8 cellular contexts compared by ENCODE assay signal in the genomic region with DNA sequence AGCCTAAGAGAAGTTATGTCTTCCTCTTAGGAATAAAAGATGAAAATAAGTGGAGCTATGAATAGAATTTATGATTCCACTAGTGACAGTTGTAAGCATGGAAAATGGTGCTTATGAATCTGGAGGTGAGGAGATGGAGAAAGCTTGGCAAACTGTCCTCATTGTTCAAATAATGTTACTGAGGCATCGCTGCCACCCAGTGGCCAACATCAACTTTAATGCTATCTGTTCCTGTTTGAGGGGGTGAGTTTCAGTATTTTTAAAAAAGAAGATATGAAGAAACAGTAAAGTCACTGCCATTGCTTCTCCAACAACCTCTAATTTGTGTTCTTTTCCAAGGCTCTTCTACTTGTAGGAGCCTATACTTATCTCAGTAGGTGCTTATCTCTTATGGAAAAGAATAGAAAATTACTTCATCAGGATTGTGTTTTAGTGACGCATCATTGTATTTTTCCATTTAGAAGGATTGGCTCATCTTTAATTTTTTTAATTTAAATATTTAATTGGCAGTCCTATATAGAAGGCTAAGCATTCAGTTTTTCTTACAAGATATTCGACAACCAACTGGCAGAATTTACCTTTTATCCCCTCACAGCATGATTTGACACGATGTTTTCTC.
DNase-seq lines count a peak whose midpoint lies in the region; ATAC-seq and TF ChIP-seq lines count a peak whose summit lies in the region.

No MANE protein-coding gene starts in this region.

- H3K36me3 ChIP-seq in KMS-11 (ENCODE audit: insufficient read depth) (no peaks in the 10 kb centered on the region), RWPE2 (ENCODE audit: low read depth) (no peaks in the 10 kb centered on the region), mammary epithelial cell (ENCODE audit: insufficient read depth, low read length) (no peaks in the 10 kb centered on the region)

- 63% methylated on average over 4 of the region's 4 CpGs for WGBS in mammary epithelial cell (ENCODE audit: low coverage, missing lambda C conversion rate)

- intact Hi-C loops in mammary epithelial cell (cut with micrococcal nuclease), result loop anchor here (1.0 kb wide), 1 partner anchor 100 kb away; no protein-coding TSS in a partner anchor
- intact Hi-C loops in left colon (cut with DNase I, micrococcal nuclease), result no loop called here

- H3K27ac ChIP-seq in KMS-11, result no peak overlapping the region
- H3K27ac ChIP-seq in RWPE2 (ENCODE audit: poor library complexity, severe bottlenecking), result no peak overlapping the region
- H3K27ac ChIP-seq in mammary epithelial cell (ENCODE audit: insufficient read depth, low read depth, low read length), result no peak overlapping the region

- TF ChIP-seq CTCF in KMS-11 (conservative IDR thresholded peaks at IDR 0.05; ENCODE audit: low read depth, low read length) (peak; percentile 58), RWPE2 (IDR thresholded peaks at IDR 0.05; ENCODE audit: poor library complexity, severe bottlenecking) (peak; percentile 72), mammary epithelial cell (conservative IDR thresholded peaks at IDR 0.05 in 1 of 2, IDR thresholded peaks at IDR 0.05 in 1 of 2; ENCODE audit: extremely low read depth in 1 of 2, insufficient read depth in 1 of 2, low read depth in 1 of 2, low read length in 2 of 2) (peak; percentile 47 to 58)

- no TSS peak for BruUV-seq in mammary epithelial cell (replicated peaks; lab: Mats Ljungman, UMichigan)

- ATAC-seq in GM21367 (IDR thresholded peaks at IDR 0.05; ENCODE audit: unreplicated experiment), result peak; percentile 81
- peak; percentile 69 for ATAC-seq in RWPE2 (ENCODE audit: low read depth)
- peak; percentile 54 for ATAC-seq in left colon

- dilution Hi-C loops in mammary epithelial cell (cut with HindIII; ENCODE audit: low sequenced_read_pairs), result no loop called here

- in situ Hi-C loops in mammary epithelial cell (cut with MboI; ENCODE audit: low sequenced_read_pairs in 2 of 2), result no loop called here

- no peaks in the 10 kb centered on the region for H3K9me3 ChIP-seq in RWPE2 (ENCODE audit: severe bottlenecking)
- H3K9me3 ChIP-seq in mammary epithelial cell (replicated peaks; ENCODE audit: insufficient read depth, low read length), result no peaks in the 10 kb centered on the region

- H3K9ac ChIP-seq in KMS-11, result no peak overlapping the region
- H3K9ac ChIP-seq in mammary epithelial cell (ENCODE audit: insufficient read depth, low read length), result no peak overlapping the region

- H3K79me2 ChIP-seq in KMS-11 (ENCODE audit: insufficient read depth, low read depth) (no peaks in the 10 kb centered on the region), mammary epithelial cell (ENCODE audit: insufficient read depth, low read length) (no peaks in the 10 kb centered on the region)

- H4K20me1 ChIP-seq in KMS-11 (ENCODE audit: insufficient read depth) (no peaks in the 10 kb centered on the region), mammary epithelial cell (ENCODE audit: insufficient read depth, low read length) (no peaks in the 10 kb centered on the region)

- H3K4me2 ChIP-seq in KMS-11 (no peak overlapping the region), mammary epithelial cell (ENCODE audit: insufficient read depth, low read depth, low read length) (no peak overlapping the region)

- CTCF ChIA-PET in mammary epithelial cell (lab: Charles Lee; ENCODE audit: low non-redundant PET), result interaction anchor here (0.6 kb wide), 1 partner anchor 548 kb away, joined by 4 read pairs; no protein-coding TSS in a partner anchor

- no peaks in the 10 kb centered on the region for H3K4me1 ChIP-seq in KMS-11 (ENCODE audit: low read depth, poor library complexity, severe bottlenecking)
- H3K4me1 ChIP-seq in RWPE2 (ENCODE audit: insufficient read depth, poor library complexity, severe bottlenecking), result no peaks in the 10 kb centered on the region
- no peaks in the 10 kb centered on the region for H3K4me1 ChIP-seq in mammary epithelial cell (ENCODE audit: insufficient read depth, low read length)

- H3K4me3 ChIP-seq in KMS-11 (IDR thresholded peaks at IDR 0.05; ENCODE audit: insufficient read depth, low read depth, low read length), result no peak overlapping the region
- H3K4me3 ChIP-seq in RWPE2 (ENCODE audit: severe bottlenecking), result no peak overlapping the region
- no peak overlapping the region for H3K4me3 ChIP-seq in mammary epithelial cell (replicated peaks in 1 of 3; ENCODE audit: insufficient read depth in 1 of 3, low read depth in 2 of 3, low read length in 3 of 3)

- H2AFZ ChIP-seq in KMS-11 (ENCODE audit: low read depth) (no peak overlapping the region), mammary epithelial cell (ENCODE audit: low read depth, low read length) (no peak overlapping the region)

- DNase-seq in DMS53 treated with DMSO at 0.1 percent for 48 hours (lab: John Stamatoyannopoulos, UW; ENCODE audit: unreplicated experiment) (peak; percentile 36), RWPE2 (ENCODE audit: low spot score) (no peak), mammary epithelial cell (peak; percentile 20), left colon (peak in 1 of 2 donors; percentile 52), superior temporal gyrus (ENCODE audit: extremely low spot score) (peak; percentile 90)
- DNase-seq in stimulated activated naive CD4-positive, alpha-beta T cell treated with Interleukin-2 at 50 U/mL for 16 hours (lab: John Stamatoyannopoulos, UW), result no peak

- H3K27me3 ChIP-seq in KMS-11 (ENCODE audit: insufficient read depth, low read depth) (no peaks in the 10 kb centered on the region), RWPE2 (ENCODE audit: insufficient read depth, poor library complexity, severe bottlenecking) (no peaks in the 10 kb centered on the region), mammary epithelial cell (ENCODE audit: insufficient read depth, low read length) (peaks cover 2% of the 10 kb centered on the region)

Comparison
In these comparisons a context has a peak if more than half of its experiments do, and no peak if none do; other contexts are left out.
1. DNase-seq: peak in DMS53 treated with DMSO at 0.1 percent for 48 hours (single experiment), mammary epithelial cell (single experiment) and superior temporal gyrus (single experiment); none in RWPE2 (single experiment) and stimulated activated naive CD4-positive, alpha-beta T cell treated with Interleukin-2 at 50 U/mL for 16 hours (single experiment).
2. Peak in every context shown above with its lines, with median percentiles within 50 percentile points of each other: ATAC-seq and CTCF ChIP-seq.